In the genomic region with DNA sequence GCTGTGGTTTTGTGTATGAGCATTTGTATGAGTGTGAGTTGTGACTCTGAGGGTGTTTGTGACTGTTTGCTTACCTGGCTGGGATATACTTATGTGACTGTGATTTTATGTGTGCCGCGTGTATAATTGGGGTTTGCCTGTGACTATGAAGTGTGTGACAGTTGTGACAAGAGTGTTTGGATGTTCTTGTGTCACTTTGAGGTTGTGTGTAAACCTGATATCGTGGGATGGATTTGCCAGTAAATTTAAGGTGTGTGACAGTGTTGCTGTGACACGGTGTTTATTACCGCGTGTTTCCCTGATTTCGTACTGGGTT, we compare ENCODE assay signal across 8 cellular contexts. TPM values are rescaled to one million over a fixed set of nuclear protein-coding genes. Genes with fewer than 3 reads are reported as not detected.
DNase-seq lines count a peak whose midpoint lies in the region; ATAC-seq and TF ChIP-seq lines count a peak whose summit lies in the region.

No MANE protein-coding gene starts in this region.

- H3K27me3 ChIP-seq in Karpas-422 (ENCODE audit: low read length) (no peaks in the 10 kb centered on the region), dorsolateral prefrontal cortex (no peaks in the 10 kb centered on the region), neural cell (ENCODE audit: insufficient read depth, low read depth, low read length) (no peaks in the 10 kb centered on the region)

- in situ Hi-C loops in ACHN (cut with HindIII; ENCODE audit: low pct_ligation_motif_present, low pct_unique_long_range_greater_than_20kb, low sequenced_read_pairs): no loop called here

- H3K4me2 ChIP-seq in Karpas-422 (ENCODE audit: low read depth, low read length, poor library complexity, severe bottlenecking) (peak overlapping the region; percentile 69), neural cell (ENCODE audit: low read length) (peak overlapping the region; percentile 84)

- peaks cover 20% of the 10 kb centered on the region for H3K4me1 Mint-ChIP-seq in CD14-positive monocyte

- H3K27ac ChIP-seq in Karpas-422 (ENCODE audit: low read length): peak overlapping the region; percentile 12; the same call in 1 of the 2 replicates
- peak overlapping the region in 55 of 59 donors; percentile 21 to 97 (median 88) for H3K27ac ChIP-seq in dorsolateral prefrontal cortex
- peak overlapping the region; percentile 85 for H3K27ac ChIP-seq in neural cell (ENCODE audit: low read length)

- no peak for TF ChIP-seq EP300 in neural cell (conservative IDR thresholded peaks at IDR 0.05; ENCODE audit: poor library complexity, severe bottlenecking)

- H3K4me1 ChIP-seq in Karpas-422 (ENCODE audit: low read length): peaks cover 13% of the 10 kb centered on the region

- H3K9me2 ChIP-seq in Karpas-422 (replicated peaks; ENCODE audit: insufficient read depth, low read length) (no peaks in the 10 kb centered on the region), neural cell (ENCODE audit: insufficient read depth, low read length) (no peaks in the 10 kb centered on the region)

- DNase-seq in CD14-positive monocyte (ENCODE audit: low spot score) (no peak), Karpas-422 (no peak), dorsolateral prefrontal cortex (no peak), ACHN (no peak)
- DNase-seq in activated effector memory CD4-positive, alpha-beta T cell treated with Interleukin-2 at 50 U/mL for 16 hours: no peak

- peaks cover 14% of the 10 kb centered on the region for H3K9me3 ChIP-seq in Karpas-422 (ENCODE audit: low read length)
- H3K9me3 ChIP-seq in neural cell (ENCODE audit: low read length): no peaks in the 10 kb centered on the region

- H3K4me3 ChIP-seq in Karpas-422 (ENCODE audit: low read length): peak overlapping the region; percentile 76
- H3K4me3 ChIP-seq in dorsolateral prefrontal cortex: peak overlapping the region; percentile 65 to 99 (median 90)
- peak overlapping the region; percentile 80 for H3K4me3 ChIP-seq in neural cell (ENCODE audit: low read length)

- no peaks in the 10 kb centered on the region for H3F3A ChIP-seq in neural cell (ENCODE audit: insufficient read depth, low read length, poor library complexity, severe bottlenecking)

- H4K20me1 ChIP-seq in Karpas-422 (ENCODE audit: insufficient read depth, low read depth, low read length): no peaks in the 10 kb centered on the region
- no peaks in the 10 kb centered on the region for H4K20me1 ChIP-seq in neural cell (ENCODE audit: insufficient read depth)

- peaks cover 0 to 5% (median 0%) of the 10 kb centered on the region in 3 donors for H3K27me3 Mint-ChIP-seq in CD14-positive monocyte (ENCODE audit: low read depth in 3 of 3)

- H3K36me3 ChIP-seq in Karpas-422 (ENCODE audit: insufficient read depth, low read length) (peaks cover 23% of the 10 kb centered on the region), neural cell (ENCODE audit: insufficient read depth, low read length) (no peaks in the 10 kb centered on the region)

- no peak for TF ChIP-seq RAD21 in neural cell (conservative IDR thresholded peaks at IDR 0.05)

- ATAC-seq in HG02973 (IDR thresholded peaks at IDR 0.05; ENCODE audit: unreplicated experiment) (no peak), GM18517 (IDR thresholded peaks at IDR 0.05; ENCODE audit: unreplicated experiment) (no peak)

- TF ChIP-seq CTCF in CD14-positive monocyte (IDR thresholded peaks at IDR 0.05) (no peak), dorsolateral prefrontal cortex (IDR thresholded peaks at IDR 0.05 in 54 of 56, conservative IDR thresholded peaks at IDR 0.05 in 2 of 56; ENCODE audit: low read depth in 1 of 56, partially characterized antibody in 56 of 56) (no peak), neural cell (IDR thresholded peaks at IDR 0.05; ENCODE audit: poor library complexity, severe bottlenecking) (no peak)

- H3K36me3 Mint-ChIP-seq in CD14-positive monocyte: peaks cover 10 to 17% of the 10 kb centered on the region in 2 donors

- intact Hi-C loops in CD14-positive monocyte (cut with micrococcal nuclease) (loop anchor here (5.0 to 10.0 kb wide), 5 partner anchors 94 to 391 kb away; a partner anchor contains a TSS), dorsolateral prefrontal cortex (cut with DNase I) (loop anchor here (5.0 to 10.0 kb wide), 6 partner anchors 94 to 389 kb away; a partner anchor contains a TSS)

- H3K9ac ChIP-seq in Karpas-422 (ENCODE audit: low read length) (peak overlapping the region; percentile 80), neural cell (ENCODE audit: low read length) (peak overlapping the region; percentile 86)

- peak overlapping the region; percentile 99 to 100 for H3K4me3 Mint-ChIP-seq in CD14-positive monocyte

- H3K9me3 Mint-ChIP-seq in CD14-positive monocyte: peaks cover 21 to 57% (median 44%) of the 10 kb centered on the region in 7 donors

- H3K27ac Mint-ChIP-seq in CD14-positive monocyte: peak overlapping the region; percentile 62 to 96 (median 85)

- H2AFZ ChIP-seq in Karpas-422 (ENCODE audit: low read length) (peak overlapping the region; percentile 87), neural cell (ENCODE audit: low read depth, low read length) (peak overlapping the region; percentile 84)

- H3K79me2 ChIP-seq in Karpas-422 (ENCODE audit: low read length) (peaks cover 63% of the 10 kb centered on the region), neural cell (replicated peaks; ENCODE audit: insufficient read depth, low read length) (peaks cover 49% of the 10 kb centered on the region)

TF ChIP-seq in neural cell, 6 proteins besides CTCF, POLR2A, EP300 and RAD21:
- TF ChIP-seq, protein P1, sequence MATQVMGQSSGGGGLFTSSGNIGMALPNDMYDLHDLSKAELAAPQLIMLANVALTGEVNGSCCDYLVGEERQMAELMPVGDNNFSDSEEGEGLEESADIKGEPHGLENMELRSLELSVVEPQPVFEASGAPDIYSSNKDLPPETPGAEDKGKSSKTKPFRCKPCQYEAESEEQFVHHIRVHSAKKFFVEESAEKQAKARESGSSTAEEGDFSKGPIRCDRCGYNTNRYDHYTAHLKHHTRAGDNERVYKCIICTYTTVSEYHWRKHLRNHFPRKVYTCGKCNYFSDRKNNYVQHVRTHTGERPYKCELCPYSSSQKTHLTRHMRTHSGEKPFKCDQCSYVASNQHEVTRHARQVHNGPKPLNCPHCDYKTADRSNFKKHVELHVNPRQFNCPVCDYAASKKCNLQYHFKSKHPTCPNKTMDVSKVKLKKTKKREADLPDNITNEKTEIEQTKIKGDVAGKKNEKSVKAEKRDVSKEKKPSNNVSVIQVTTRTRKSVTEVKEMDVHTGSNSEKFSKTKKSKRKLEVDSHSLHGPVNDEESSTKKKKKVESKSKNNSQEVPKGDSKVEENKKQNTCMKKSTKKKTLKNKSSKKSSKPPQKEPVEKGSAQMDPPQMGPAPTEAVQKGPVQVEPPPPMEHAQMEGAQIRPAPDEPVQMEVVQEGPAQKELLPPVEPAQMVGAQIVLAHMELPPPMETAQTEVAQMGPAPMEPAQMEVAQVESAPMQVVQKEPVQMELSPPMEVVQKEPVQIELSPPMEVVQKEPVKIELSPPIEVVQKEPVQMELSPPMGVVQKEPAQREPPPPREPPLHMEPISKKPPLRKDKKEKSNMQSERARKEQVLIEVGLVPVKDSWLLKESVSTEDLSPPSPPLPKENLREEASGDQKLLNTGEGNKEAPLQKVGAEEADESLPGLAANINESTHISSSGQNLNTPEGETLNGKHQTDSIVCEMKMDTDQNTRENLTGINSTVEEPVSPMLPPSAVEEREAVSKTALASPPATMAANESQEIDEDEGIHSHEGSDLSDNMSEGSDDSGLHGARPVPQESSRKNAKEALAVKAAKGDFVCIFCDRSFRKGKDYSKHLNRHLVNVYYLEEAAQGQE (IDR thresholded peaks at IDR 0.05; ENCODE audit: borderline replicate concordance): no peak
- no peak for TF ChIP-seq POLR2AphosphoS5 (IDR thresholded peaks at IDR 0.05)
- no peak for TF ChIP-seq EZH2 (IDR thresholded peaks at IDR 0.05; ENCODE audit: borderline replicate concordance, insufficient read depth, low read length, poor library complexity, severe bottlenecking)
- no peak for TF ChIP-seq MXI1 (conservative IDR thresholded peaks at IDR 0.05; ENCODE audit: poor library complexity, severe bottlenecking)
- TF ChIP-seq TAF1 (IDR thresholded peaks at IDR 0.05; ENCODE audit: low read depth): no peak
- TF ChIP-seq SMC3 (conservative IDR thresholded peaks at IDR 0.05; ENCODE audit: poor library complexity): no peak
TF ChIP-seq in neural cell: peak in this region for 0.

RNA-seq across cellular contexts. Expression of a gene that starts 0.4 kb away (rescaled TPM):
- 1 to 10 TPM; 1.8 to 2.5 TPM for polyA plus RNA-seq in CD14-positive monocyte
- 14.8 and 15.1 TPM in 2 replicates for total RNA-seq in Karpas-422 (2014; rRNA removed; shearing (Covaris generic); ENCODE audit: low replicate concordance)
- 10 to 100 TPM; 12.8 to 34.4 (median 22.6) TPM for total RNA-seq in dorsolateral prefrontal cortex
- 27.9 and 34.8 TPM in 2 replicates for polyA plus RNA-seq in neural cell
- polyA minus RNA-seq in neural cell: 71.3 and 71.4 TPM in 2 replicates

Comparison
In these comparisons a context has a peak if more than half of its experiments do, and no peak if none do; other contexts are left out.
1. H3K27ac ChIP-seq: peak in every context shown above with its lines; median percentile 88 in dorsolateral prefrontal cortex; 85 in neural cell; 12 in Karpas-422.